1 cellular context compared by ENCODE assay signal in the genomic region with DNA sequence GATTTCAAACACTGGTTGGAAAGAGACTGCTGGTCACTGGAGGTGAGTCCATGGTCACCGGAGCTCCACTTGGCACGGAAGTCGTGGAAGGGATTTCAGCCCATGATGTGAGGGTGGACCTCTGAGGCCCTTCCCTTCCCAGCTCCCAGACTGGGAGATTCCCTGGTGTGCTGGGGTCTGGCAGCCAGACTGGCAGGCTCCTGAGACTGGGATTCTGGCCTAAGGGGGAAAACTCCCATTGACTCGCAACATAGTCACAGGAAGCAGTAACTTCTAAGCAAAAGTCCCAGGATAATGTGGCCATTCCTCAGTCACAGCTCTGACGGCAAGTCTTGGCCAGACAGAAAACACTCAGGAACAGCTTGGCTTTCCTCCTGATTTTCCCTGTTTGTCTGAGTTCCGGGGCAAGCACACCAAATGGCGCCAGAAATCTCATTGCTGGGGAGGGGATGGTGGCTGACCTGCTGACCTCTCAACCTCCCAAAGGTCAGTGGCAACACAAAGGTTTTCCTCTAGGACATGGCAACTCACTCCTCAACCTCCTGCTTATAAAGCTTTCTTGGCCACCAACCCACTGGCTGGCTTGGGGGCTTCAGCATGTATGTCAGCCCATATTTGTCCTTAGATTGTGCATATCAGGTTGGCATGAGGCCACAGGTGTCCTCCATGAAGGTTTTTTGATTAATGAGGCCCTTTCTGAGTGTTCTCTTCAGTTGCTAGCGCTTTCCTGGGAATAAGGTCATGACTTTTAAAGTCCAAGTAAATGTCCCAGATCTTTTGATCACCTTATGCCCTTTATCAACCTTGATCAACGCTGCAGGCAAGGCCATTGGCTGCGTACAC.
TF ChIP-seq lines count a peak whose summit lies in the region.

No MANE protein-coding gene starts in this region.

TF ChIP-seq in liver, 16 proteins besides CTCF, POLR2A, EP300 and RAD21 (continued from another document):
- TF ChIP-seq, protein P1, sequence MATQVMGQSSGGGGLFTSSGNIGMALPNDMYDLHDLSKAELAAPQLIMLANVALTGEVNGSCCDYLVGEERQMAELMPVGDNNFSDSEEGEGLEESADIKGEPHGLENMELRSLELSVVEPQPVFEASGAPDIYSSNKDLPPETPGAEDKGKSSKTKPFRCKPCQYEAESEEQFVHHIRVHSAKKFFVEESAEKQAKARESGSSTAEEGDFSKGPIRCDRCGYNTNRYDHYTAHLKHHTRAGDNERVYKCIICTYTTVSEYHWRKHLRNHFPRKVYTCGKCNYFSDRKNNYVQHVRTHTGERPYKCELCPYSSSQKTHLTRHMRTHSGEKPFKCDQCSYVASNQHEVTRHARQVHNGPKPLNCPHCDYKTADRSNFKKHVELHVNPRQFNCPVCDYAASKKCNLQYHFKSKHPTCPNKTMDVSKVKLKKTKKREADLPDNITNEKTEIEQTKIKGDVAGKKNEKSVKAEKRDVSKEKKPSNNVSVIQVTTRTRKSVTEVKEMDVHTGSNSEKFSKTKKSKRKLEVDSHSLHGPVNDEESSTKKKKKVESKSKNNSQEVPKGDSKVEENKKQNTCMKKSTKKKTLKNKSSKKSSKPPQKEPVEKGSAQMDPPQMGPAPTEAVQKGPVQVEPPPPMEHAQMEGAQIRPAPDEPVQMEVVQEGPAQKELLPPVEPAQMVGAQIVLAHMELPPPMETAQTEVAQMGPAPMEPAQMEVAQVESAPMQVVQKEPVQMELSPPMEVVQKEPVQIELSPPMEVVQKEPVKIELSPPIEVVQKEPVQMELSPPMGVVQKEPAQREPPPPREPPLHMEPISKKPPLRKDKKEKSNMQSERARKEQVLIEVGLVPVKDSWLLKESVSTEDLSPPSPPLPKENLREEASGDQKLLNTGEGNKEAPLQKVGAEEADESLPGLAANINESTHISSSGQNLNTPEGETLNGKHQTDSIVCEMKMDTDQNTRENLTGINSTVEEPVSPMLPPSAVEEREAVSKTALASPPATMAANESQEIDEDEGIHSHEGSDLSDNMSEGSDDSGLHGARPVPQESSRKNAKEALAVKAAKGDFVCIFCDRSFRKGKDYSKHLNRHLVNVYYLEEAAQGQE (IDR thresholded peaks at IDR 0.05), result no peak
- no peak for TF ChIP-seq FOXA1 (IDR thresholded peaks at IDR 0.05)
- TF ChIP-seq GABPA (IDR thresholded peaks at IDR 0.05 in 1 of 2, conservative IDR thresholded peaks at IDR 0.05 in 1 of 2), result peak in 1 of 2 donors; percentile 14
